8 cellular contexts compared by ENCODE assay signal in genomic region chr3:27532931-27533607, GRCh38. TPM values are rescaled to one million over a fixed set of nuclear protein-coding genes. Genes with fewer than 3 reads are reported as not detected.
A peak's percentile ranks its signal among the peaks of the same experiment; 100 is the strongest.
DNase-seq lines count a peak whose midpoint lies in the region; ATAC-seq and TF ChIP-seq lines count a peak whose summit lies in the region.

No MANE protein-coding gene starts in this region.

- ATAC-seq in GM19455 (IDR thresholded peaks at IDR 0.05; ENCODE audit: unreplicated experiment) (no peak), HG03045 (IDR thresholded peaks at IDR 0.05; ENCODE audit: unreplicated experiment) (no peak)

- H3K27ac ChIP-seq in SJSA1, result peak overlapping the region; percentile 77

- POLR2A ChIA-PET in GM10248 (lab: Yijun Ruan, JAX), result no interaction called here

- H3K4me1 ChIP-seq in SJSA1 (replicated peaks), result peaks cover 43% of the 10 kb centered on the region
- H3K4me1 ChIP-seq in skeletal muscle satellite cell (ENCODE audit: control insufficient read depth, insufficient read depth, low read length), result peaks cover 42% of the 10 kb centered on the region

- CTCF ChIA-PET in GM10248 (lab: Yijun Ruan, JAX), result no interaction called here

- H3K4me3 ChIP-seq in SJSA1 (no peak overlapping the region; the same call in 1 of the 2 replicates), skeletal muscle satellite cell (ENCODE audit: low read length) (no peak overlapping the region)

- peak overlapping the region; percentile 68 for H3K9ac ChIP-seq in skeletal muscle satellite cell (ENCODE audit: low read depth, low read length)

- peak overlapping the region; percentile 7 for H3K4me2 ChIP-seq in skeletal muscle satellite cell (ENCODE audit: low read length)

- H3K9me3 ChIP-seq in SJSA1 (replicated peaks) (no peaks in the 10 kb centered on the region), skeletal muscle satellite cell (replicated peaks; ENCODE audit: low read length) (no peaks in the 10 kb centered on the region)

- TF ChIP-seq CTCF in GM10248 (IDR thresholded peaks at IDR 0.05; ENCODE audit: control extremely low read depth, extremely low read depth, low read depth, missing control alignments), result no peak

- DNase-seq in H4 (ENCODE audit: low spot score), result peak; percentile 18
- DNase-seq in SJSA1 (ENCODE audit: low read depth in 1 of 2, low spot score in 2 of 2), result no peak
- DNase-seq in fibroblast of peridontal ligament (ENCODE audit: extremely low read depth), result peak; percentile 43
- no peak for DNase-seq in COLO829 (ENCODE audit: low spot score)
- DNase-seq in GM10248 (ENCODE audit: extremely low spot score), result no peak

- H3K36me3 ChIP-seq in SJSA1, result no peaks in the 10 kb centered on the region
- no peaks in the 10 kb centered on the region for H3K36me3 ChIP-seq in skeletal muscle satellite cell (ENCODE audit: insufficient read depth, low read length)

- H3K27me3 ChIP-seq in SJSA1 (replicated peaks) (no peaks in the 10 kb centered on the region), skeletal muscle satellite cell (ENCODE audit: control insufficient read depth, insufficient read depth, low read length) (no peaks in the 10 kb centered on the region)

RNA-seq across cellular contexts. Expression of gene SLC4A7, which starts 48.9 kb away (rescaled TPM):
- total RNA-seq in H4 (2014; rRNA removed; shearing (Covaris generic)), result 9.0 and 11.4 TPM in 2 replicates
- 41.6 and 76.9 TPM in 2 replicates for total RNA-seq in SJSA1 (2014; rRNA removed; shearing (Covaris generic))
- total RNA-seq in skeletal muscle satellite cell (2012; rRNA removed), result 105 and 108 TPM in 2 replicates

Comparison
In these comparisons a context has a peak if more than half of its experiments do, and no peak if none do; other contexts are left out.
1. DNase-seq: peak in H4 (single experiment) and fibroblast of peridontal ligament (single experiment); none in SJSA1 (0 of 2), COLO829 (single experiment) and GM10248 (single experiment).